In genomic region chr9:118522093-118523028, GRCh38 we compare ENCODE assay signal across 8 cellular contexts.
DNase-seq lines count a peak whose midpoint lies in the region; ATAC-seq and TF ChIP-seq lines count a peak whose summit lies in the region.

No MANE protein-coding gene starts in this region.

- H3K27ac ChIP-seq in upper lobe of right lung, result no peak overlapping the region

- no peak overlapping the region for H3K4me3 ChIP-seq in adipocyte (ENCODE audit: low read length)
- H3K4me3 ChIP-seq in upper lobe of right lung, result no peak overlapping the region

- no peak overlapping the region for H3K9ac ChIP-seq in adipocyte (ENCODE audit: low read length)

- H3K27me3 ChIP-seq in adipocyte (replicated peaks; ENCODE audit: control insufficient read depth, insufficient read depth, low read length) (no peaks in the 10 kb centered on the region), upper lobe of right lung (no peaks in the 10 kb centered on the region)

- H3K9me3 ChIP-seq in adipocyte (ENCODE audit: control insufficient read depth, low read length) (no peaks in the 10 kb centered on the region), upper lobe of right lung (no peaks in the 10 kb centered on the region)

- peak; percentile 29 for DNase-seq in DMS53 treated with DMSO at 0.1 percent for 48 hours (lab: John Stamatoyannopoulos, UW; ENCODE audit: unreplicated experiment)
- peak; percentile 42 for DNase-seq in NCI-H2029 treated with DMSO at 0.1 percent for 48 hours (lab: John Stamatoyannopoulos, UW)
- DNase-seq in adipocyte (ENCODE audit: low read depth), result peak; percentile 74
- DNase-seq in iPS-NIHi7 (ENCODE audit: extremely low spot score), result peak; percentile 90
- DNase-seq in upper lobe of right lung, result peak; percentile 49

- no peaks in the 10 kb centered on the region for H3K4me1 ChIP-seq in adipocyte (ENCODE audit: control insufficient read depth, insufficient read depth, low read length)
- no peaks in the 10 kb centered on the region for H3K4me1 ChIP-seq in upper lobe of right lung

- H3K36me3 ChIP-seq in adipocyte (ENCODE audit: control insufficient read depth, insufficient read depth, low read length, severe bottlenecking), result no peaks in the 10 kb centered on the region
- H3K36me3 ChIP-seq in upper lobe of right lung, result no peaks in the 10 kb centered on the region

- ATAC-seq in GM18870 (IDR thresholded peaks at IDR 0.05; ENCODE audit: unreplicated experiment), result peak; percentile 92
- peak; percentile 96 for ATAC-seq in HG02981 (IDR thresholded peaks at IDR 0.05; ENCODE audit: unreplicated experiment)
- peak; percentile 85 for ATAC-seq in upper lobe of right lung
- no peak for ATAC-seq in HG02763 (IDR thresholded peaks at IDR 0.05; ENCODE audit: unreplicated experiment)

- TF ChIP-seq CTCF in upper lobe of right lung (IDR thresholded peaks at IDR 0.05), result peak; percentile 57

- intact Hi-C loops in upper lobe of right lung (cut with DNase I), result no loop called here

Comparison
In these comparisons a context has a peak if more than half of its experiments do, and no peak if none do; other contexts are left out.
1. DNase-seq: peak in every context shown above with its lines; median percentile 90 in iPS-NIHi7; 74 in adipocyte; 49 in upper lobe of right lung; 42 in NCI-H2029 treated with DMSO at 0.1 percent for 48 hours; 29 in DMS53 treated with DMSO at 0.1 percent for 48 hours.